In the genomic region with DNA sequence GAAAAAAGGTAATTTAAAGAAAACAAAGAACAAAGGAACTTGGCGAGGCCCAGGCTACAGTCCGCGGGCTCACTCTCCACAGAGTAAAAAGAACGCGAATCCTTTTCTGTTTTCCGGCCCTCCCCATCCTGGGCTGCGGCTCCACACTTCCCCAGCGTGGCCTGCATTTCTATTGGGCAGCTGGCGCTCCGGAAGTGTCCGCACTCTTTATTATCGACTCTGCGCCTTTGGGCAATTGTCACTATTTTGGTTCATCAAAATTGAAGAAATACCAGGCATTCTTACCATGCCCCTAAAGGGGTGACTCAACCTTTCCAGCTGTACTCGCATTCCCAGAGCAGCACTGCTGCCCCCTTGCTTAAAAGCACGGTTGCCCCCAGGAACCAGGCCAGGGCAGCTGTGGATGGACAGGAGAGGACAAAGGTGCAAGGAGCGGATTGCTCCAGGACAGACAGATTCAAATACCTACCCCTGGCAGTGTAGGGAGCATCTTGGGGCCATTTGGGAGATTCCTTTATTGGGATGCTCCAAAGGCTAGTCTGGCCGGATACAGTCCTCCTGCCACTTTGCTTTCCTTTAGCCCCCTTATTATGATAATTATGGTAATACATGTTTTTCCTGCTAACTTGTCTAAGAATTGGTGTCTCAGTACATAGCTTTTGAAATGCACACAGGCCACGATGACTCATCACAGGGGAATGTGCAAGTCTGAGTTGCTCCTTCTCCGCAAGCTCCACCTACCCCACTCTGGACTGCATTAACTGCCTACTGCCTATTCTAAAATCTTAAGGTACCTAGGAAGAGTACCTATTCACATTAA, we compare ENCODE assay signal across 8 cellular contexts.
DNase-seq lines count a peak whose midpoint lies in the region; ATAC-seq and TF ChIP-seq lines count a peak whose summit lies in the region.

No MANE protein-coding gene starts in this region.

- H3K27ac ChIP-seq in HUES6 (ENCODE audit: low read depth, low read length) (peak overlapping the region; percentile 96), layer of hippocampus (ENCODE audit: low read depth, low read length) (peak overlapping the region; percentile 76)

- H3K27me3 ChIP-seq in HUES6 (ENCODE audit: control insufficient read depth, insufficient read depth, low read length) (peaks cover 10% of the 10 kb centered on the region; the same call in 1 of the 2 replicates), layer of hippocampus (ENCODE audit: control insufficient read depth, insufficient read depth, low read length) (no peaks in the 10 kb centered on the region)

- no peaks in the 10 kb centered on the region for H3K9me3 ChIP-seq in HUES6 (ENCODE audit: control insufficient read depth, insufficient read depth, low read depth, low read length)

- no peak for ATAC-seq in GM18520 (IDR thresholded peaks at IDR 0.05; ENCODE audit: unreplicated experiment)

- H3K4me3 ChIP-seq in HUES6 (ENCODE audit: low read depth, low read length), result peak overlapping the region; percentile 71
- H3K4me3 ChIP-seq in choroid plexus epithelial cell (ENCODE audit: low read depth, low read length), result peak overlapping the region; percentile 75

- peaks cover 49% of the 10 kb centered on the region for H3K4me1 ChIP-seq in HUES6 (ENCODE audit: control insufficient read depth, insufficient read depth, low read length)

- H3K9ac ChIP-seq in HUES6 (ENCODE audit: low read length), result peak overlapping the region; percentile 96

- DNase-seq in GM03348 (ENCODE audit: low spot score) (peak; percentile 93), choroid plexus epithelial cell (ENCODE audit: low read depth) (peak; percentile 100), NCI-H446 treated with DMSO at 0.1 percent for 48 hours (lab: John Stamatoyannopoulos, UW) (no peak)
- DNase-seq in activated CD4-positive, CD25-positive, alpha-beta regulatory T cell treated with anti-CD3 and anti-CD28 coated beads, Interleukin-2, amount 50 U/mL, for 72 hours, result peak; percentile 37
- DNase-seq in stimulated activated CD4-positive, alpha-beta T cell treated with anti-CD3 and anti-CD28 coated beads, Interleukin-2, amount 100 ng/mL, for 24 hours, result peak; percentile 69 to 71

- H3K36me3 ChIP-seq in HUES6 (ENCODE audit: control insufficient read depth, insufficient read depth, low read length), result peaks cover 3% of the 10 kb centered on the region; the same call in 1 of the 2 replicates

- TF ChIP-seq CTCF in choroid plexus epithelial cell (conservative IDR thresholded peaks at IDR 0.05; ENCODE audit: low read depth, low read length), result peak; percentile 57
